ENCODE assay signal across 16 cellular contexts in genomic region chr3:96192951-96193350, GRCh38.
"Had no signal": no experiment of that assay in that cellular context is flagged by ENCODE, and none has a peak within 500 bp of the region (broad histone marks: within the 10 kb centered on the region; RNA-seq: fewer than 3 reads in every experiment).

No MANE protein-coding gene starts in this region.

- H3K36me3 ChIP-seq: tibial artery had no signal

- H3K4me1 ChIP-seq: tibial artery had no signal

- H3K27ac ChIP-seq: tibial artery had no signal

- H3K27me3 ChIP-seq: tibial artery had no signal

- DNase-seq: activated CD4-positive, alpha-beta T cell treated with anti-CD3 and anti-CD28 coated beads, Interleukin-2, amount 50 U/mL, for 48 hours; activated T-cell treated with anti-CD3 and anti-CD28 coated beads for 4 hours; dermis blood vessel endothelial cell; effector memory CD4-positive, alpha-beta T cell; left cardiac atrium; midbrain; nucleus accumbens; stimulated activated CD4-positive, alpha-beta T cell treated with anti-CD3 and anti-CD28 coated beads, Interleukin-12 subunit alpha, Interleukin-12 subunit beta, amount 100 ng/mL, for 4 hours; stimulated activated CD4-positive, alpha-beta T cell treated with anti-CD3 and anti-CD28 coated beads, Interleukin-1b, Interleukin-23, amount 100 ng/mL, for 48 hours; stimulated activated CD8-positive, alpha-beta memory T cell treated with anti-CD3 and anti-CD28 coated beads, Interleukin-4, amount 100 ng/mL, for 48 hours; stimulated activated naive CD4-positive, alpha-beta T cell treated with Interleukin-2 at 50 U/mL for 16 hours; tibial artery had no signal

- FAIRE-seq: islet of Langerhans, TTC549, urothelium cell line had no signal

- H3K9me3 ChIP-seq: tibial artery had no signal

- H3K4me3 ChIP-seq: lung, tibial artery had no signal
